ENCODE assay signal across 22 cellular contexts in genomic region chr11:77800445-77800844, GRCh38. TPM values are rescaled to one million over a fixed set of nuclear protein-coding genes. Genes with fewer than 3 reads are reported as not detected.
A peak's percentile ranks its signal among the peaks of the same experiment; 100 is the strongest.
DNase-seq lines count a peak whose midpoint lies in the region; ATAC-seq and TF ChIP-seq lines count a peak whose summit lies in the region.
"Had no signal": no experiment of that assay in that cellular context is flagged by ENCODE, and none has a peak within 500 bp of the region (broad histone marks: within the 10 kb centered on the region; RNA-seq: fewer than 3 reads in every experiment).

No MANE protein-coding gene starts in this region.

- no peak for DNase-seq in natural killer cell
- DNase-seq in natural killer cell treated with Interleukin-12 subunit alpha and Interleukin-12 subunit beta and Interleukin-15 and Interleukin-18, amount 100 ng/mL, for 72 hours (ENCODE audit: low spot score), result no peak
- no peak for DNase-seq in RWPE1 (ENCODE audit: low spot score)
- DNase-seq in immature natural killer cell, result no peak
- DNase-seq in NCI-H1092 treated with DMSO at 0.1 percent for 48 hours (lab: John Stamatoyannopoulos, UW), result no peak
- DNase-seq in NCI-H524 treated with DMSO at 0.1 percent for 48 hours (lab: John Stamatoyannopoulos, UW), result no peak
- DNase-seq: activated CD4-positive, alpha-beta T cell treated with anti-CD3 and anti-CD28 coated beads, Interleukin-2, amount 50 U/mL, for 48 hours; activated effector memory CD4-positive, alpha-beta T cell treated with anti-CD3 and anti-CD28 coated beads, Interleukin-2, amount 50 U/mL, for 16 hours; cerebellar nuclear complex; dorsolateral prefrontal cortex; islet precursor cell; NCI-H1105 treated with DMSO at 0.1 percent for 48 hours; NCI-H2029 treated with DMSO at 0.1 percent for 48 hours; NCI-H526 treated with DMSO at 0.1 percent for 48 hours; pancreas; stimulated activated CD4-positive, alpha-beta T cell treated with anti-CD3 and anti-CD28 coated beads, Interleukin-2, amount 100 ng/mL, for 24 hours; substantia nigra; T-helper 1 cell had no signal

- H3K27ac Mint-ChIP-seq in natural killer cell, result peak overlapping the region; percentile 10 to 65
- H3K27ac Mint-ChIP-seq in natural killer cell treated with Interleukin-12 subunit alpha and Interleukin-12 subunit beta and Interleukin-15 and Interleukin-18, amount 100 ng/mL, for 72 hours, result no peak overlapping the region
- peak overlapping the region; percentile 25 to 89 (median 55) for H3K27ac Mint-ChIP-seq in immature natural killer cell
- H3K27ac Mint-ChIP-seq: type B pancreatic cell had no signal

- H3K36me3 Mint-ChIP-seq in natural killer cell, result no peaks in the 10 kb centered on the region
- H3K36me3 Mint-ChIP-seq in natural killer cell treated with Interleukin-12 subunit alpha and Interleukin-12 subunit beta and Interleukin-15 and Interleukin-18, amount 100 ng/mL, for 72 hours, result no peaks in the 10 kb centered on the region
- no peaks in the 10 kb centered on the region for H3K36me3 Mint-ChIP-seq in immature natural killer cell

- POLR2A ChIA-PET in RWPE1 (lab: Yijun Ruan, JAX; ENCODE audit: low non-redundant PET), result no interaction called here

- CTCF ChIA-PET in RWPE1 (lab: Yijun Ruan, JAX), result no interaction called here

- H3K4me3 Mint-ChIP-seq in natural killer cell (no peak overlapping the region), immature natural killer cell (peak overlapping the region in 2 of 5 donors; percentile 27 to 40)
- no peak overlapping the region for H3K4me3 Mint-ChIP-seq in natural killer cell treated with Interleukin-12 subunit alpha and Interleukin-12 subunit beta and Interleukin-15 and Interleukin-18, amount 100 ng/mL, for 72 hours
- H3K4me3 Mint-ChIP-seq: type B pancreatic cell had no signal

- H3K27me3 Mint-ChIP-seq in natural killer cell (ENCODE audit: low read depth in 2 of 2) (no peaks in the 10 kb centered on the region), immature natural killer cell (ENCODE audit: low read depth in 3 of 3) (peaks cover 0 to 3% (median 0%) of the 10 kb centered on the region in 3 donors)
- no peaks in the 10 kb centered on the region for H3K27me3 Mint-ChIP-seq in natural killer cell treated with Interleukin-12 subunit alpha and Interleukin-12 subunit beta and Interleukin-15 and Interleukin-18, amount 100 ng/mL, for 72 hours
- H3K27me3 Mint-ChIP-seq: type B pancreatic cell had no signal

- peak in 1 of 3 donors; percentile 12 for ATAC-seq in natural killer cell
- ATAC-seq in natural killer cell treated with Interleukin-12 subunit alpha and Interleukin-12 subunit beta and Interleukin-15 and Interleukin-18, amount 100 ng/mL, for 72 hours, result no peak
- ATAC-seq in HG03439 (IDR thresholded peaks at IDR 0.05; ENCODE audit: unreplicated experiment), result no peak
- ATAC-seq: activated CD4-positive, CD25-positive, alpha-beta regulatory T cell treated with anti-CD3 and anti-CD28 coated beads, Interleukin-2, amount 50 U/mL, for 24 hours; pancreas had no signal

- H3K9me3 Mint-ChIP-seq in natural killer cell, result no peaks in the 10 kb centered on the region
- H3K9me3 Mint-ChIP-seq in natural killer cell treated with Interleukin-12 subunit alpha and Interleukin-12 subunit beta and Interleukin-15 and Interleukin-18, amount 100 ng/mL, for 72 hours, result no peaks in the 10 kb centered on the region
- H3K9me3 Mint-ChIP-seq in immature natural killer cell, result no peaks in the 10 kb centered on the region
- H3K9me3 Mint-ChIP-seq: type B pancreatic cell had no signal

- H3K4me1 Mint-ChIP-seq in natural killer cell (peaks cover 61 to 65% of the 10 kb centered on the region in 2 donors), immature natural killer cell (peaks cover 73 to 87% of the 10 kb centered on the region in 2 donors)
- H3K4me1 Mint-ChIP-seq in natural killer cell treated with Interleukin-12 subunit alpha and Interleukin-12 subunit beta and Interleukin-15 and Interleukin-18, amount 100 ng/mL, for 72 hours (ENCODE audit: low read depth in 2 of 2), result peaks cover 33 to 47% of the 10 kb centered on the region in 2 donors

- TF ChIP-seq CTCF in natural killer cell (IDR thresholded peaks at IDR 0.05) (no peak), RWPE1 (conservative IDR thresholded peaks at IDR 0.05; ENCODE audit: low read depth) (no peak)

- intact Hi-C loops in natural killer cell (cut with micrococcal nuclease), result no loop called here

- peak overlapping the region; percentile 38; the same call in 1 of the 2 replicates for H3K27ac ChIP-seq in RWPE1
- H3K27ac ChIP-seq: C4-2B, pancreas had no signal

RNA-seq across cellular contexts. Expression of gene RSF1, which starts 20.1 kb away (rescaled TPM):
- total RNA-seq in natural killer cell, result 100 to 1,000 TPM in 2 of 3 donors, 10 to 100 TPM in 1; 87.3 to 119 (median 110) TPM
- total RNA-seq in natural killer cell treated with Interleukin-12 subunit alpha and Interleukin-12 subunit beta and Interleukin-15 and Interleukin-18, amount 100 ng/mL, for 72 hours, result 10 to 100 TPM; 59.9 to 68.5 TPM
- polyA plus RNA-seq in immature natural killer cell, result 10 to 100 TPM; 16.4 to 50.2 (median 37.0) TPM

RNA-seq across cellular contexts. Expression of gene AAMDC, which starts 20.5 kb away (rescaled TPM):
- 1 to 10 TPM; 4.8 to 5.7 (median 5.4) TPM for total RNA-seq in natural killer cell
- total RNA-seq in natural killer cell treated with Interleukin-12 subunit alpha and Interleukin-12 subunit beta and Interleukin-15 and Interleukin-18, amount 100 ng/mL, for 72 hours, result 1 to 10 TPM; 1.7 to 4.9 TPM
- polyA plus RNA-seq in immature natural killer cell, result 10 to 100 TPM; 14.8 to 23.7 (median 18.1) TPM

Comparison
In these comparisons a context has a peak if more than half of its experiments do, and no peak if none do; other contexts are left out.
1. H3K27ac Mint-ChIP-seq: peak in natural killer cell (2 of 2) and immature natural killer cell (6 of 6); none in natural killer cell treated with Interleukin-12 subunit alpha and Interleukin-12 subunit beta and Interleukin-15 and Interleukin-18, amount 100 ng/mL, for 72 hours (0 of 2).